ENCODE assay signal across 15 cellular contexts in the genomic region with DNA sequence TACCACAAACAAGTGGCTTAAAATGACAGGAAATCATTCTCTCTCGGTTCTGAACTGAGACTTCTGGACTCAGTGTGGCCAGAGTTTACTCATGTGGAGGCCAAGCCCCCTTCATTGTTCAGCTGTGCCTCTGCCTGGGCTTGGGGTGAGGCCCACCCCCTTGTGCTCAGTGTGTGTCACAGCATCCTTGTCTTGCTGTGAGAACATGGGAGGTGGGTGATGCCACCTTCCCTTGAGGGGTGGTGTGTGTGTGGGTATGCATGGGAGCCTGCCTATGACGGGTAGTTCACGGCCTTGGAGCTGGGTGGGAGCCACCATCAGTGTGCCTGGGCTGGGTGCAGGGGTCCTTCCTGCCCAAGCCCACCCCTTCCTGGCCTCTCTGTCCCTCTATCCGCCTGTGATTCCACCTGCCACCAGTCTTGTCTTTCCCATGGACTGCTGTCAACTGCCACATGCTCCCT.
DNase-seq lines count a peak whose midpoint lies in the region; ATAC-seq, FAIRE-seq and TF ChIP-seq lines count a peak whose summit lies in the region.
"Had no signal": no experiment of that assay in that cellular context is flagged by ENCODE, and none has a peak within 500 bp of the region (broad histone marks: within the 10 kb centered on the region; RNA-seq: fewer than 3 reads in every experiment).

No MANE protein-coding gene starts in this region.

- FAIRE-seq in H54 (lab: Jason Lieb, UNC), result no peak
- FAIRE-seq: TTC549 had no signal

- no peak overlapping the region for H3K27ac Mint-ChIP-seq in activated T-cell treated with anti-CD3 and anti-CD28 coated beads, Interleukin-2, amount 50 U/mL, for 72 hours
- no peak overlapping the region for H3K27ac Mint-ChIP-seq in stimulated activated effector memory CD8-positive, alpha-beta T cell treated with anti-CD3 and anti-CD28 coated beads, Interleukin-12 subunit alpha, Interleukin-12 subunit beta, amount 100 ng/mL, for 72 hours
- H3K27ac Mint-ChIP-seq: mesothelial cell of epicardium had no signal

- no peaks in the 10 kb centered on the region for H3K4me1 Mint-ChIP-seq in activated T-cell treated with anti-CD3 and anti-CD28 coated beads, Interleukin-2, amount 50 U/mL, for 72 hours (ENCODE audit: low read depth)
- no peaks in the 10 kb centered on the region for H3K4me1 Mint-ChIP-seq in stimulated activated effector memory CD8-positive, alpha-beta T cell treated with anti-CD3 and anti-CD28 coated beads, Interleukin-12 subunit alpha, Interleukin-12 subunit beta, amount 100 ng/mL, for 72 hours

- H3K4me3 Mint-ChIP-seq in activated T-cell treated with anti-CD3 and anti-CD28 coated beads, Interleukin-2, amount 50 U/mL, for 72 hours, result no peak overlapping the region
- no peak overlapping the region for H3K4me3 Mint-ChIP-seq in stimulated activated effector memory CD8-positive, alpha-beta T cell treated with anti-CD3 and anti-CD28 coated beads, Interleukin-12 subunit alpha, Interleukin-12 subunit beta, amount 100 ng/mL, for 72 hours
- H3K4me3 Mint-ChIP-seq: activated T-cell treated with anti-CD3 and anti-CD28 coated beads, Interleukin-2, amount 50 U/mL, for 4 hours; mesothelial cell of epicardium had no signal

- peak; percentile 40 to 69 for ATAC-seq in activated T-cell treated with anti-CD3 and anti-CD28 coated beads, Interleukin-2, amount 50 U/mL, for 72 hours (replicated peaks in 1 of 2)
- ATAC-seq in stimulated activated effector memory CD8-positive, alpha-beta T cell treated with anti-CD3 and anti-CD28 coated beads, Interleukin-12 subunit alpha, Interleukin-12 subunit beta, amount 100 ng/mL, for 72 hours, result peak; percentile 53
- ATAC-seq: activated T-cell treated with anti-CD3 and anti-CD28 coated beads, Interleukin-2, amount 50 U/mL, for 4 hours; Panc1 had no signal

- no peaks in the 10 kb centered on the region for H3K36me3 Mint-ChIP-seq in activated T-cell treated with anti-CD3 and anti-CD28 coated beads, Interleukin-2, amount 50 U/mL, for 72 hours (ENCODE audit: insufficient read depth in 2 of 2)
- no peaks in the 10 kb centered on the region for H3K36me3 Mint-ChIP-seq in stimulated activated effector memory CD8-positive, alpha-beta T cell treated with anti-CD3 and anti-CD28 coated beads, Interleukin-12 subunit alpha, Interleukin-12 subunit beta, amount 100 ng/mL, for 72 hours
- H3K36me3 Mint-ChIP-seq: mesothelial cell of epicardium had no signal

- H3K4me3 ChIP-seq in fibroblast of mammary gland (ENCODE audit: control insufficient read depth, low read depth, low read length), result no peak overlapping the region
- H3K4me3 ChIP-seq: vagina had no signal

- peak in 1 of 2 donors; percentile 13 for DNase-seq in activated T-cell treated with anti-CD3 and anti-CD28 coated beads, Interleukin-2, amount 50 U/mL, for 72 hours
- DNase-seq in activated T-cell treated with anti-CD3 and anti-CD28 coated beads for 4 hours (no peak), NAMALWA (ENCODE audit: low spot score) (peak; percentile 37), fibroblast of mammary gland (ENCODE audit: low read depth) (no peak), Kasumi-1 (lab: John Stamatoyannopoulos, UW) (no peak), H54 (ENCODE audit: insufficient read length, low spot score) (no peak), germinal center (ENCODE audit: low spot score) (no peak)
- no peak for DNase-seq in stimulated activated effector memory CD8-positive, alpha-beta T cell treated with anti-CD3 and anti-CD28 coated beads, Interleukin-12 subunit alpha, Interleukin-12 subunit beta, amount 100 ng/mL, for 72 hours (ENCODE audit: low spot score in 2 of 2)
- DNase-seq: activated T-cell treated with anti-CD3 and anti-CD28 coated beads, Interleukin-2, amount 50 U/mL, for 4 hours; NCI-H1436; retina had no signal

- H3K9me3 Mint-ChIP-seq in activated T-cell treated with anti-CD3 and anti-CD28 coated beads, Interleukin-2, amount 50 U/mL, for 72 hours, result no peaks in the 10 kb centered on the region
- H3K9me3 Mint-ChIP-seq in stimulated activated effector memory CD8-positive, alpha-beta T cell treated with anti-CD3 and anti-CD28 coated beads, Interleukin-12 subunit alpha, Interleukin-12 subunit beta, amount 100 ng/mL, for 72 hours, result no peaks in the 10 kb centered on the region
- H3K9me3 Mint-ChIP-seq: activated T-cell treated with anti-CD3 and anti-CD28 coated beads, Interleukin-2, amount 50 U/mL, for 4 hours; mesothelial cell of epicardium had no signal

- TF ChIP-seq POLR2A in H54 (IDR thresholded peaks at IDR 0.05; ENCODE audit: low read depth, low read length), result no peak

- no peaks in the 10 kb centered on the region for H3K27me3 Mint-ChIP-seq in activated T-cell treated with anti-CD3 and anti-CD28 coated beads, Interleukin-2, amount 50 U/mL, for 72 hours (ENCODE audit: low read depth)

- peak; percentile 4 for TF ChIP-seq CTCF in fibroblast of mammary gland (conservative IDR thresholded peaks at IDR 0.05; ENCODE audit: control insufficient read depth, insufficient read depth, low read depth, low read length)
